In the genomic region with DNA sequence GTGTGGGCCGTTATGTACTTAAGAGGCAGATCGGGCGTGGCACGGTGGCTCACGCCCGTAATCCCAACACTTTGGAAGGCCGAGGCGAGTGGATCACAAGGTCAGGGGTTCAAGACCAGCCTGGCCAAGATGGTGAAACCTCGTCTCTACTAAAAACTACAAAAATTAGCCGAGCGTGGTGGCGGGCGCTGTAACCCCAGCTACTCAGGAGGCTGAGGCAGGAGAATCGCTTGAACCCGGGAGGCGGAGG, we compare ENCODE assay signal across 4 cellular contexts.
DNase-seq lines count a peak whose midpoint lies in the region; ATAC-seq and TF ChIP-seq lines count a peak whose summit lies in the region.
"Not testable (repeated sequence)": the region's sequence is repeated elsewhere in the genome, so short reads cannot be mapped to it uniquely, and the experiment has no call there.

No MANE protein-coding gene starts in this region.

- H3K9ac ChIP-seq in adipocyte (ENCODE audit: low read length) (peak overlapping the region; percentile 95), iPS-18a (ENCODE audit: low read length) (peak overlapping the region; percentile 99)

- not testable (repeated sequence) for H3K9me3 Mint-ChIP-seq in stimulated activated effector memory CD8-positive, alpha-beta T cell treated with anti-CD3 and anti-CD28 coated beads, Interleukin-12 subunit alpha, Interleukin-12 subunit beta, amount 100 ng/mL, for 72 hours

- not testable (repeated sequence) for ATAC-seq in stimulated activated effector memory CD8-positive, alpha-beta T cell treated with anti-CD3 and anti-CD28 coated beads, Interleukin-12 subunit alpha, Interleukin-12 subunit beta, amount 100 ng/mL, for 72 hours

- peaks cover 39% of the 10 kb centered on the region for H3K4me1 Mint-ChIP-seq in stimulated activated effector memory CD8-positive, alpha-beta T cell treated with anti-CD3 and anti-CD28 coated beads, Interleukin-12 subunit alpha, Interleukin-12 subunit beta, amount 100 ng/mL, for 72 hours

- H3K27ac Mint-ChIP-seq in stimulated activated effector memory CD8-positive, alpha-beta T cell treated with anti-CD3 and anti-CD28 coated beads, Interleukin-12 subunit alpha, Interleukin-12 subunit beta, amount 100 ng/mL, for 72 hours, result peak overlapping the region; percentile 99

- peak overlapping the region; percentile 25 for H3K4me3 ChIP-seq in HL-60 (replicated peaks; ENCODE audit: insufficient read depth, low read length)
- peak overlapping the region; percentile 84 for H3K4me3 ChIP-seq in adipocyte (ENCODE audit: low read length)
- H3K4me3 ChIP-seq in iPS-18a (ENCODE audit: low read length), result peak overlapping the region; percentile 99

- DNase-seq in HL-60 (ENCODE audit: low read depth in 1 of 2, low spot score in 1 of 2); adipocyte (ENCODE audit: low read depth); stimulated activated effector memory CD8-positive, alpha-beta T cell treated with anti-CD3 and anti-CD28 coated beads, Interleukin-12 subunit alpha, Interleukin-12 subunit beta, amount 100 ng/mL, for 72 hours (ENCODE audit: low spot score in 2 of 2): not testable (repeated sequence)

- peaks cover 23% of the 10 kb centered on the region for H3K4me1 ChIP-seq in adipocyte (ENCODE audit: control insufficient read depth, insufficient read depth, low read length)
- H3K4me1 ChIP-seq in iPS-18a (ENCODE audit: control insufficient read depth, low read depth, low read length), result peaks cover 17% of the 10 kb centered on the region

- peaks cover 41% of the 10 kb centered on the region for H3K36me3 Mint-ChIP-seq in stimulated activated effector memory CD8-positive, alpha-beta T cell treated with anti-CD3 and anti-CD28 coated beads, Interleukin-12 subunit alpha, Interleukin-12 subunit beta, amount 100 ng/mL, for 72 hours

- H3K9me3 ChIP-seq in adipocyte (ENCODE audit: control insufficient read depth, low read length); iPS-18a (ENCODE audit: control insufficient read depth, low read depth, low read length): not testable (repeated sequence)

- peak overlapping the region; percentile 90 for H3K4me3 Mint-ChIP-seq in stimulated activated effector memory CD8-positive, alpha-beta T cell treated with anti-CD3 and anti-CD28 coated beads, Interleukin-12 subunit alpha, Interleukin-12 subunit beta, amount 100 ng/mL, for 72 hours

- TF ChIP-seq CTCF in HL-60 (IDR thresholded peaks at IDR 0.05; ENCODE audit: insufficient read depth, low read length), result not testable (repeated sequence)

- not testable (repeated sequence) for H3K36me3 ChIP-seq in adipocyte (ENCODE audit: control insufficient read depth, insufficient read depth, low read length, severe bottlenecking)
- H3K36me3 ChIP-seq in iPS-18a (ENCODE audit: control insufficient read depth, low read depth, low read length), result peaks cover 26% of the 10 kb centered on the region

- H3K27ac ChIP-seq in HL-60 (replicated peaks), result peak overlapping the region; percentile 37
- peak overlapping the region; percentile 96 for H3K27ac ChIP-seq in iPS-18a (ENCODE audit: low read length)

- not testable (repeated sequence) for H3K27me3 ChIP-seq in HL-60 (ENCODE audit: insufficient read depth, poor library complexity, severe bottlenecking); adipocyte (replicated peaks; ENCODE audit: control insufficient read depth, insufficient read depth, low read length); iPS-18a (ENCODE audit: control insufficient read depth, insufficient read depth, low read length)

Comparison
In these comparisons a context has a peak if more than half of its experiments do, and no peak if none do; other contexts are left out.
1. H3K4me3 ChIP-seq: peak in every context shown above with its lines; median percentile 99 in iPS-18a; 84 in adipocyte; 25 in HL-60.